8 cellular contexts compared by ENCODE assay signal in genomic region chr7:74092321-74092963, GRCh38. TPM values are rescaled to one million over a fixed set of nuclear protein-coding genes. Genes with fewer than 3 reads are reported as not detected.
DNase-seq lines count a peak whose midpoint lies in the region; ATAC-seq and TF ChIP-seq lines count a peak whose summit lies in the region.

No MANE protein-coding gene starts in this region.

- no peaks in the 10 kb centered on the region for H3K27me3 Mint-ChIP-seq in MCF 10A (ENCODE audit: insufficient read depth, unreplicated experiment)

- no peak overlapping the region for H2AFZ ChIP-seq in MM.1S (ENCODE audit: low read length)

- no peaks in the 10 kb centered on the region for H3K9me2 ChIP-seq in MM.1S (replicated peaks; ENCODE audit: insufficient read depth, low read length)

- no peak overlapping the region for H3K27ac Mint-ChIP-seq in MCF 10A (ENCODE audit: low read depth, unreplicated experiment)

- H3K36me3 Mint-ChIP-seq in MCF 10A (ENCODE audit: insufficient read depth, unreplicated experiment), result peaks cover 5% of the 10 kb centered on the region

- no peaks in the 10 kb centered on the region for H3F3A ChIP-seq in MM.1S (ENCODE audit: insufficient read depth, low read length)

- DNase-seq in breast epithelium (ENCODE audit: low spot score in 2 of 2), result no peak
- no peak for DNase-seq in MCF 10A (ENCODE audit: unreplicated experiment)
- DNase-seq in UCSD-AML1 (lab: John Stamatoyannopoulos, UW; ENCODE audit: unreplicated experiment), result peak; percentile 22
- no peak for DNase-seq in upper lobe of right lung
- DNase-seq in NCI-H2081 treated with DMSO at 0.1 percent for 48 hours (lab: John Stamatoyannopoulos, UW), result no peak
- no peak for DNase-seq in MM.1S

- no peaks in the 10 kb centered on the region for H3K9me3 Mint-ChIP-seq in MCF 10A (ENCODE audit: unreplicated experiment)

- no peak for TF ChIP-seq CTCF in breast epithelium (IDR thresholded peaks at IDR 0.05)
- no peak for TF ChIP-seq CTCF in MCF 10A (IDR thresholded peaks at IDR 0.05; ENCODE audit: unreplicated experiment)
- TF ChIP-seq CTCF in upper lobe of right lung (IDR thresholded peaks at IDR 0.05), result no peak
- no peak for TF ChIP-seq CTCF in MM.1S (IDR thresholded peaks at IDR 0.05; ENCODE audit: low read length)

- H3K9ac ChIP-seq in MM.1S (ENCODE audit: low read length), result no peak overlapping the region

- intact Hi-C loops in breast epithelium (cut with DNase I; ENCODE audit: low total_unique reads), result no loop called here
- intact Hi-C loops in MCF 10A (cut with micrococcal nuclease), result no loop called here
- intact Hi-C loops in upper lobe of right lung (cut with DNase I), result no loop called here

- no peaks in the 10 kb centered on the region for H4K20me1 ChIP-seq in MM.1S (ENCODE audit: insufficient read depth, low read length)

- peaks cover 15 to 22% of the 10 kb centered on the region in 2 donors for H3K4me1 ChIP-seq in breast epithelium
- H3K4me1 ChIP-seq in upper lobe of right lung, result peaks cover 28% of the 10 kb centered on the region
- no peaks in the 10 kb centered on the region for H3K4me1 ChIP-seq in MM.1S (ENCODE audit: low read length)

- BruUV-seq in MCF 10A (replicated peaks; lab: Mats Ljungman, UMichigan), result no TSS peak

- no peaks in the 10 kb centered on the region for H3K79me2 ChIP-seq in MM.1S (ENCODE audit: low read length)

- H3K27ac ChIP-seq in breast epithelium (peak overlapping the region; percentile 82 to 93), layer of hippocampus (ENCODE audit: low read depth, low read length) (peak overlapping the region; percentile 19), upper lobe of right lung (peak overlapping the region; percentile 84), MM.1S (ENCODE audit: low read length) (no peak overlapping the region)

- H3K4me3 ChIP-seq in breast epithelium (peak overlapping the region in 2 of 3 donors; percentile 51 to 68), upper lobe of right lung (peak overlapping the region; percentile 54), MM.1S (ENCODE audit: low read length) (no peak overlapping the region)

- H3K9me3 ChIP-seq in breast epithelium (no peaks in the 10 kb centered on the region), upper lobe of right lung (no peaks in the 10 kb centered on the region), MM.1S (replicated peaks; ENCODE audit: insufficient read depth, low read length) (no peaks in the 10 kb centered on the region)

- H3K27me3 ChIP-seq in breast epithelium (no peaks in the 10 kb centered on the region), layer of hippocampus (ENCODE audit: control insufficient read depth, insufficient read depth, low read length) (no peaks in the 10 kb centered on the region), upper lobe of right lung (no peaks in the 10 kb centered on the region), MM.1S (replicated peaks; ENCODE audit: insufficient read depth, low read length) (no peaks in the 10 kb centered on the region)

- H3K4me3 Mint-ChIP-seq in MCF 10A (ENCODE audit: unreplicated experiment), result no peak overlapping the region

- H3K36me3 ChIP-seq in breast epithelium, result no peaks in the 10 kb centered on the region
- H3K36me3 ChIP-seq in upper lobe of right lung, result peaks cover 3% of the 10 kb centered on the region
- no peaks in the 10 kb centered on the region for H3K36me3 ChIP-seq in MM.1S (replicated peaks; ENCODE audit: insufficient read depth, low read length)

- CTCF ChIA-PET in MCF 10A (lab: Yijun Ruan, JAX), result interaction anchor here (1.3 kb wide), 1 partner anchor 32 kb away, joined by 6 read pairs; no protein-coding TSS in a partner anchor

- POLR2A ChIA-PET in MCF 10A (lab: Yijun Ruan, JAX), result no interaction called here

- ATAC-seq in upper lobe of right lung (peak; percentile 7), HG03469 (IDR thresholded peaks at IDR 0.05; ENCODE audit: unreplicated experiment) (no peak)

- no peak for TF ChIP-seq POLR2A in breast epithelium (IDR thresholded peaks at IDR 0.05)

- peaks cover 10% of the 10 kb centered on the region for H3K4me1 Mint-ChIP-seq in MCF 10A (ENCODE audit: insufficient read depth, unreplicated experiment)

- no peak overlapping the region for H3K4me2 ChIP-seq in MM.1S (ENCODE audit: low read depth, low read length)

RNA-seq across cellular contexts. Expression of gene LIMK1, which starts 8.8 kb away (rescaled TPM):
- total RNA-seq in breast epithelium (10 to 100 TPM; 18.0 to 18.6 (median 18.1) TPM), MCF 10A (2022) (21.4 and 23.4 TPM in 2 replicates), upper lobe of right lung (53.1 TPM)
